ENCODE assay signal across 10 cellular contexts in the genomic region with DNA sequence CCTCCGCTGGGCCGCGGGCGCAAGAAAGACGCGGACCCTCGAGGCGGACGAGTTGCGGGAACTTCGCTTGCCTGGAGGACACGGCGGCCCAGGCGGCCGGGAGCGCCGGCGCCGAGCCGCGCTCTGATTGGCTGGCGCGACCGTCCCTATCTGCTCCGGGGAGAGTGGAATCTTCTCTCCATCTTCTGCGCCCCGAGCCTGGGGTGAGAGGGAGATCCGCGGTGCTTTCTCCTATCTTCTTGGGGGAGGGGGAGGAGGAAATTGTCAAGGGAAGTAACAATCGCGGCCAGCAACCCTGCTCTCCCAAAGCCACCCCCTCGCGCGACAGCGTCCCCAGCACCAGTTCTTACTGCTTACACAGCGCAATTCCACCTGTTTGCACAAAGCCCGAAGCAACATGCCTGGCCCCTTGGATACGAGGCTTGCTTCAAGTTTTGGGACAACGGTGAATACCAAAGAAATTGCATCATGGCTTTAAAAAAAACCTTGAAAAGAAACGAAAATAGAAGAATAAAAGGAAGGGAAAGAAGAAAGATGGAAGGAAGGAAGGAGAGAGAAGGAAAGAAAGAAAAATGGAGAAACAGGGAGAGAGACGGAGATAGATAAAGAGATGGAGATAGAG. TPM values are rescaled to one million over a fixed set of nuclear protein-coding genes. Genes with fewer than 3 reads are reported as not detected.
A peak's percentile ranks its signal among the peaks of the same experiment; 100 is the strongest.
DNase-seq lines count a peak whose midpoint lies in the region; ATAC-seq and TF ChIP-seq lines count a peak whose summit lies in the region.
"Had no signal": no experiment of that assay in that cellular context is flagged by ENCODE, and none has a peak within 500 bp of the region (broad histone marks: within the 10 kb centered on the region; RNA-seq: fewer than 3 reads in every experiment).

No MANE protein-coding gene starts in this region.

- POLR2A ChIA-PET in RWPE1 (lab: Yijun Ruan, JAX; ENCODE audit: low non-redundant PET), result no interaction called here

- ATAC-seq in Right ventricle myocardium inferior (no peak), left cardiac atrium (no peak)

- H3K27me3 Mint-ChIP-seq in activated CD4-positive, alpha-beta T cell treated with anti-CD3 and anti-CD28 coated beads, Interleukin-2, amount 10 ng/mL, durations not matched to agents 24 days and 14 days, result peaks cover 82% of the 10 kb centered on the region
- H3K27me3 Mint-ChIP-seq in glutamatergic neuron (ENCODE audit: unreplicated experiment), result peaks cover 37% of the 10 kb centered on the region

- H3K4me1 Mint-ChIP-seq in activated CD4-positive, alpha-beta T cell treated with anti-CD3 and anti-CD28 coated beads, Interleukin-2, amount 10 ng/mL, durations not matched to agents 24 days and 14 days, result peaks cover 17% of the 10 kb centered on the region
- peaks cover 10% of the 10 kb centered on the region for H3K4me1 Mint-ChIP-seq in glutamatergic neuron (ENCODE audit: low read depth, unreplicated experiment)

- peak; percentile 61 for DNase-seq in activated CD4-positive, alpha-beta T cell treated with anti-CD3 and anti-CD28 coated beads, Interleukin-2, amount 10 ng/mL, durations not matched to agents 24 days and 14 days
- DNase-seq in activated CD4-positive, alpha-beta T cell treated with anti-CD3 and anti-CD28 coated beads, Interleukin-2, amount 50 U/mL, for 4 hours, result no peak
- DNase-seq in RWPE1 (ENCODE audit: low spot score), result peak; percentile 13
- peak; percentile 47 for DNase-seq in glutamatergic neuron
- no peak for DNase-seq in Right ventricle myocardium inferior (ENCODE audit: missing footprints)
- DNase-seq in left cardiac atrium, result no peak
- no peak for DNase-seq in ureter (ENCODE audit: low spot score)
- DNase-seq: NCI-H524 treated with DMSO at 0.1 percent for 48 hours had no signal

- H3K9me3 Mint-ChIP-seq in activated CD4-positive, alpha-beta T cell treated with anti-CD3 and anti-CD28 coated beads, Interleukin-2, amount 10 ng/mL, durations not matched to agents 24 days and 14 days, result peaks cover 15% of the 10 kb centered on the region
- H3K9me3 Mint-ChIP-seq in glutamatergic neuron (ENCODE audit: unreplicated experiment), result peaks cover 18% of the 10 kb centered on the region

- H3K36me3 ChIP-seq in skeletal muscle tissue (ENCODE audit: control insufficient read depth in 3 of 3, insufficient read depth in 3 of 3, low read length in 3 of 3), result no peaks in the 10 kb centered on the region

- peak overlapping the region in 2 of 3 donors; percentile 35 to 36 for H3K4me3 ChIP-seq in skeletal muscle tissue (ENCODE audit: low read length in 3 of 3)

- CTCF ChIA-PET in RWPE1 (lab: Yijun Ruan, JAX), result interaction anchor here (0.7 kb wide), 1 partner anchor 281 kb away, joined by 3 read pairs; no protein-coding TSS in a partner anchor

- H3K27ac Mint-ChIP-seq in activated CD4-positive, alpha-beta T cell treated with anti-CD3 and anti-CD28 coated beads, Interleukin-2, amount 10 ng/mL, durations not matched to agents 24 days and 14 days, result no peak overlapping the region
- no peak overlapping the region for H3K27ac Mint-ChIP-seq in glutamatergic neuron (ENCODE audit: unreplicated experiment)

- intact Hi-C loops in activated CD4-positive, alpha-beta T cell treated with anti-CD3 and anti-CD28 coated beads, Interleukin-2, amount 10 ng/mL, durations not matched to agents 24 days and 14 days (cut with micrococcal nuclease), result loop anchor here (5.0 to 10.0 kb wide), 5 partner anchors 85 to 1483 kb away; partner anchors contain the start of genes CLDN10 and GPC6
- intact Hi-C loops in Right ventricle myocardium inferior (cut with DNase I) (no loop called here), left cardiac atrium (cut with DNase I) (no loop called here)

- TF ChIP-seq CTCF in RWPE1 (conservative IDR thresholded peaks at IDR 0.05; ENCODE audit: low read depth) (no peak), glutamatergic neuron (IDR thresholded peaks at IDR 0.05; ENCODE audit: partially characterized antibody, unreplicated experiment) (no peak)

- H3K27ac ChIP-seq in RWPE1 (no peak overlapping the region), skeletal muscle tissue (ENCODE audit: low read depth, low read length) (no peak overlapping the region)

- peaks cover 82 to 92% (median 90%) of the 10 kb centered on the region in 3 donors for H3K27me3 ChIP-seq in skeletal muscle tissue (ENCODE audit: control insufficient read depth in 3 of 3, insufficient read depth in 3 of 3, low read length in 3 of 3)

- H3K9me3 ChIP-seq in skeletal muscle tissue (ENCODE audit: control insufficient read depth in 3 of 3, low read length in 3 of 3), result no peaks in the 10 kb centered on the region

- H3K4me3 Mint-ChIP-seq in activated CD4-positive, alpha-beta T cell treated with anti-CD3 and anti-CD28 coated beads, Interleukin-2, amount 10 ng/mL, durations not matched to agents 24 days and 14 days, result peak overlapping the region; percentile 39
- peak overlapping the region; percentile 44 for H3K4me3 Mint-ChIP-seq in glutamatergic neuron (ENCODE audit: unreplicated experiment)

- H3K4me1 ChIP-seq in skeletal muscle tissue (ENCODE audit: control insufficient read depth in 3 of 3, insufficient read depth in 3 of 3, low read length in 3 of 3), result peaks cover 12 to 16% (median 14%) of the 10 kb centered on the region in 3 donors

- H3K9ac ChIP-seq in skeletal muscle tissue (ENCODE audit: low read depth in 1 of 3, low read length in 3 of 3), result no peak overlapping the region

- peaks cover 16% of the 10 kb centered on the region for H3K36me3 Mint-ChIP-seq in activated CD4-positive, alpha-beta T cell treated with anti-CD3 and anti-CD28 coated beads, Interleukin-2, amount 10 ng/mL, durations not matched to agents 24 days and 14 days (ENCODE audit: low read depth)
- no peaks in the 10 kb centered on the region for H3K36me3 Mint-ChIP-seq in glutamatergic neuron (ENCODE audit: unreplicated experiment)

RNA-seq across cellular contexts. Expression of gene SOX21, which starts 4.8 kb away (rescaled TPM):
- not detected in 2 replicates for total RNA-seq in activated CD4-positive, alpha-beta T cell treated with anti-CD3 and anti-CD28 coated beads, Interleukin-2, amount 10 ng/mL, durations not matched to agents 24 days and 14 days
- not detected for total RNA-seq in glutamatergic neuron (ENCODE audit: unreplicated experiment)
- total RNA-seq in skeletal muscle tissue, result not detected
- not detected for total RNA-seq in Right ventricle myocardium inferior
- not detected for total RNA-seq in left cardiac atrium
- not detected for total RNA-seq in ureter
- total RNA-seq: mononuclear cell had no signal

Comparison
In these comparisons a context has a peak if more than half of its experiments do, and no peak if none do; other contexts are left out.
1. DNase-seq: peak in activated CD4-positive, alpha-beta T cell treated with anti-CD3 and anti-CD28 coated beads, Interleukin-2, amount 10 ng/mL, durations not matched to agents 24 days and 14 days (single experiment), RWPE1 (single experiment) and glutamatergic neuron (single experiment); none in activated CD4-positive, alpha-beta T cell treated with anti-CD3 and anti-CD28 coated beads, Interleukin-2, amount 50 U/mL, for 4 hours (0 of 2), Right ventricle myocardium inferior (single experiment), left cardiac atrium (single experiment) and ureter (single experiment).